ENCODE assay signal across 11 cellular contexts in the genomic region with DNA sequence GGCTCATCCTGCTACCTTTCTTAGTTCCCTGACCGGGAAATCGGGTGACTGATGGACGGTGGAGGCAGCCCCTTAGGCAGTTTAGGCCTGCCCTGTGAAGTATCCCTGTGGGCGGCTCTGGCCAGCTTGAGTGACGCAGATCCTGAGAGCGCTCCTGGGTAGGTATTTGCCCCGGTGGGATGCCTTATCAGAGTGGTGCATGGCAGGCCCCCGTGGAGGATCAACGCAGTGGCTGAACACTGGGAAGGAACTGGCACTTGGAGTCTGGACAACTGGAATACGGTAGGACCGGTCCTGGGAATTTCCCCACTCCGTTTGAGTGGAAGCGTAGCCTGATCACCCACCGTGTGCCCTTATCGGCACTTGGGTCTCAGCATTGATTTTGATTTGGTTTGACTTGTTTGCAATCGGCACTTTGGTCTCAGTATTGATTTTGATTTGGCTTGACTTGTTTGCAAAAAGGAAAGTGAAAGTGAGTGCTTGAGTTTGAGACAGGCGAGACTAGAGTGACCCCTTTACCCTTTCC. TPM values are rescaled to one million over a fixed set of nuclear protein-coding genes. Genes with fewer than 3 reads are reported as not detected.
DNase-seq lines count a peak whose midpoint lies in the region; ATAC-seq and TF ChIP-seq lines count a peak whose summit lies in the region.
"Had no signal": no experiment of that assay in that cellular context is flagged by ENCODE, and none has a peak within 500 bp of the region (broad histone marks: within the 10 kb centered on the region; RNA-seq: fewer than 3 reads in every experiment).

No MANE protein-coding gene starts in this region.

- H3K4me3 Mint-ChIP-seq in Calu3 (ENCODE audit: low read depth, unreplicated experiment), result peak overlapping the region; percentile 67
- H3K4me3 Mint-ChIP-seq: activated naive CD4-positive, alpha-beta T cell treated with anti-CD3 and anti-CD28 coated beads for 36 hours had no signal

- peak; percentile 25 for DNase-seq in Calu3
- no peak for DNase-seq in Panc1 (ENCODE audit: low read depth, low spot score)
- DNase-seq in fibroblast of lung (ENCODE audit: low read depth in 2 of 2), result no peak
- no peak for DNase-seq in gastrocnemius medialis
- no peak for DNase-seq in foreskin fibroblast
- DNase-seq: activated naive CD4-positive, alpha-beta T cell treated with anti-CD3 and anti-CD28 coated beads for 36 hours; Kasumi-1; mucosa of descending colon had no signal

- no peak overlapping the region for H3K9ac ChIP-seq in fibroblast of lung (ENCODE audit: insufficient read depth, low read length)

- H2AFZ ChIP-seq in fibroblast of lung (ENCODE audit: low read length), result peak overlapping the region; percentile 41

- CTCF ChIA-PET in Calu3 (lab: Charles Lee), result interaction anchor here (1.6 to 2.7 kb wide), 2 partner anchors 12 to 52 kb away, joined by 3 to 16 read pairs; no protein-coding TSS in a partner anchor
- CTCF ChIA-PET in Panc1 (lab: Charles Lee), result interaction anchor here (0.5 to 0.6 kb wide), 2 partner anchors 24 to 52 kb away, joined by 3 read pairs; no protein-coding TSS in a partner anchor

- no peak for TF ChIP-seq CTCF in Calu3 (IDR thresholded peaks at IDR 0.05; ENCODE audit: unreplicated experiment)
- TF ChIP-seq CTCF in Panc1 (IDR thresholded peaks at IDR 0.05), result no peak
- TF ChIP-seq CTCF in fibroblast of lung (conservative IDR thresholded peaks at IDR 0.05 in 1 of 2, IDR thresholded peaks at IDR 0.05 in 1 of 2; ENCODE audit: low read depth in 1 of 2, low read length in 2 of 2), result no peak
- no peak for TF ChIP-seq CTCF in gastrocnemius medialis (IDR thresholded peaks at IDR 0.05 in 4 of 5, conservative IDR thresholded peaks at IDR 0.05 in 1 of 5)
- TF ChIP-seq CTCF in foreskin fibroblast (IDR thresholded peaks at IDR 0.05; ENCODE audit: low read depth, low read length), result no peak

- H3K27ac ChIP-seq in Panc1 (ENCODE audit: low read length), result peak overlapping the region; percentile 21; the same call in 1 of the 2 replicates
- H3K27ac ChIP-seq in fibroblast of lung (ENCODE audit: insufficient read depth, low read length), result no peak overlapping the region
- no peak overlapping the region for H3K27ac ChIP-seq in gastrocnemius medialis

- H3K9me3 ChIP-seq in Panc1 (ENCODE audit: control insufficient read depth, insufficient read depth, low read depth, low read length) (peaks cover under 1% of the 10 kb centered on the region; the same call in 1 of the 2 replicates), fibroblast of lung (ENCODE audit: control insufficient read depth, insufficient read depth, low read depth, low read length) (no peaks in the 10 kb centered on the region), gastrocnemius medialis (no peaks in the 10 kb centered on the region)

- H3K27me3 ChIP-seq in Panc1 (ENCODE audit: control insufficient read depth, insufficient read depth, low read length), result no peaks in the 10 kb centered on the region
- H3K27me3 ChIP-seq in fibroblast of lung (ENCODE audit: control insufficient read depth, insufficient read depth, low read length), result no peaks in the 10 kb centered on the region
- H3K27me3 ChIP-seq in gastrocnemius medialis, result no peaks in the 10 kb centered on the region

- peak overlapping the region; percentile 59 for H3K4me2 ChIP-seq in fibroblast of lung (ENCODE audit: extremely low read depth, insufficient read depth, low read length)

- intact Hi-C loops in Calu3 (cut with micrococcal nuclease; ENCODE audit: unreplicated experiment), result loop anchor here (5.0 kb wide), 1 partner anchor 237 kb away; no protein-coding TSS in a partner anchor
- intact Hi-C loops in Panc1 (cut with micrococcal nuclease; ENCODE audit: unreplicated experiment), result no loop called here
- intact Hi-C loops in gastrocnemius medialis (cut with DNase I; ENCODE audit: low total_unique reads), result no loop called here

- H3K4me1 ChIP-seq in Panc1 (ENCODE audit: control insufficient read depth, insufficient read depth, low read length), result peaks cover 4% of the 10 kb centered on the region; the same call in 1 of the 2 replicates
- peaks cover 6% of the 10 kb centered on the region for H3K4me1 ChIP-seq in fibroblast of lung (ENCODE audit: control insufficient read depth, extremely low read depth, insufficient read depth, low read length)
- peaks cover 3 to 4% of the 10 kb centered on the region in 2 donors for H3K4me1 ChIP-seq in gastrocnemius medialis

- TF ChIP-seq POLR2A in gastrocnemius medialis (IDR thresholded peaks at IDR 0.05), result no peak

- TSS peak; percentile 69 for BruUV-seq in Calu3 (replicated peaks; lab: Mats Ljungman, UMichigan)
- BruUV-seq in Panc1 (replicated peaks; lab: Mats Ljungman, UMichigan), result no TSS peak

- no peaks in the 10 kb centered on the region for H3K79me2 ChIP-seq in fibroblast of lung (ENCODE audit: control insufficient read depth, insufficient read depth, low read length)

- H3K9me3 Mint-ChIP-seq in Calu3 (ENCODE audit: low read depth, unreplicated experiment), result peaks cover 3% of the 10 kb centered on the region

- peak overlapping the region; percentile 90 for H3K27ac Mint-ChIP-seq in Calu3 (ENCODE audit: unreplicated experiment)
- H3K27ac Mint-ChIP-seq: activated naive CD4-positive, alpha-beta T cell treated with anti-CD3 and anti-CD28 coated beads for 36 hours had no signal

- in situ Hi-C loops in Panc1 (cut with HindIII; ENCODE audit: low pct_unique_long_range_greater_than_20kb, low sequenced_read_pairs), result no loop called here
- in situ Hi-C loops in gastrocnemius medialis (cut with MboI; ENCODE audit: low sequenced_read_pairs in 4 of 4), result loop anchor here in 2 of 4 donors (10.0 kb wide), 1 partner anchor 240 kb away; no protein-coding TSS in a partner anchor

- no peak for ATAC-seq in Panc1
- ATAC-seq in gastrocnemius medialis, result no peak
- ATAC-seq in HG03354 (IDR thresholded peaks at IDR 0.05; ENCODE audit: poor library complexity, severe bottlenecking, unreplicated experiment), result no peak
- no peak for ATAC-seq in SK-N-SH treated with all-trans-retinoic acid at 6 μM for 48 hours
- ATAC-seq: mucosa of descending colon had no signal

- H3K27me3 Mint-ChIP-seq in Calu3 (ENCODE audit: unreplicated experiment), result no peaks in the 10 kb centered on the region

- H4K20me1 ChIP-seq in fibroblast of lung (ENCODE audit: control insufficient read depth, extremely low read depth, insufficient read depth, low read length), result no peaks in the 10 kb centered on the region

- H3K4me3 ChIP-seq in Panc1 (ENCODE audit: low read depth in 2 of 2, low read length in 2 of 2), result peak overlapping the region in 1 of 2 experiments; percentile 3; a peak in 2 of 4 replicates
- H3K4me3 ChIP-seq in fibroblast of lung (replicated peaks in 1 of 4; ENCODE audit: control extremely low read depth in 1 of 4, insufficient read depth in 1 of 4, low read depth in 3 of 4, low read length in 4 of 4), result no peak overlapping the region
- H3K4me3 ChIP-seq in gastrocnemius medialis, result peak overlapping the region; percentile 7 to 55 (median 21)
- H3K4me3 ChIP-seq in foreskin fibroblast (ENCODE audit: low read depth in 1 of 2, low read length in 2 of 2), result no peak overlapping the region
- H3K4me3 ChIP-seq: mucosa of descending colon, skin epidermis had no signal

- H3K36me3 Mint-ChIP-seq in Calu3 (ENCODE audit: insufficient read depth, unreplicated experiment), result peaks cover 18% of the 10 kb centered on the region

- H3K4me1 Mint-ChIP-seq in Calu3 (ENCODE audit: low read depth, unreplicated experiment), result peaks cover 15% of the 10 kb centered on the region

- POLR2A ChIA-PET in Panc1 (lab: Charles Lee), result no interaction called here

- H3K36me3 ChIP-seq in Panc1 (ENCODE audit: control insufficient read depth, insufficient read depth, low read length) (no peaks in the 10 kb centered on the region), fibroblast of lung (ENCODE audit: control insufficient read depth, insufficient read depth, low read length) (no peaks in the 10 kb centered on the region), gastrocnemius medialis (no peaks in the 10 kb centered on the region)

TF ChIP-seq in SK-N-SH treated with all-trans-retinoic acid at 6 μM for 48 hours, 23 proteins besides CTCF, POLR2A, EP300 and RAD21 (continues in another document):
- no peak for TF ChIP-seq ZNF565 (CRISPR knock-in tag; conservative IDR thresholded peaks at IDR 0.05; ENCODE audit: low read depth)
- TF ChIP-seq TOX (CRISPR knock-in tag; IDR thresholded peaks at IDR 0.05; ENCODE audit: borderline replicate concordance), result no peak
- TF ChIP-seq OSR1 (CRISPR knock-in tag; IDR thresholded peaks at IDR 0.05), result no peak
- TF ChIP-seq ZC3H10 (CRISPR knock-in tag; IDR thresholded peaks at IDR 0.05), result no peak
- no peak for TF ChIP-seq CSDC2 (CRISPR knock-in tag; IDR thresholded peaks at IDR 0.05)
- TF ChIP-seq SNAI2 (CRISPR knock-in tag; IDR thresholded peaks at IDR 0.05), result no peak
- no peak for TF ChIP-seq TCF4 (CRISPR knock-in tag; IDR thresholded peaks at IDR 0.05; ENCODE audit: borderline replicate concordance)
- TF ChIP-seq ZNF8 (CRISPR knock-in tag; IDR thresholded peaks at IDR 0.05), result no peak

RNA-seq across cellular contexts. Expression of a gene that starts 15.2 kb away (rescaled TPM):
- not detected in 2 replicates for total RNA-seq in Calu3 (2022)
- total RNA-seq in Panc1 (2021; ENCODE audit: unreplicated experiment), result not detected
- not detected for polyA plus RNA-seq in Panc1 (2012; ENCODE audit: insufficient read length)
- not detected in 2 replicates for total RNA-seq in fibroblast of lung
- polyA plus RNA-seq in fibroblast of lung, result not detected in 2 replicates
- polyA plus RNA-seq in fibroblast of lung (2012), result not detected in 2 replicates
- 0.12 TPM in 1 of 2 replicates, not detected in the other for polyA minus RNA-seq in fibroblast of lung (ENCODE audit: low replicate concordance)
- not detected for total RNA-seq in gastrocnemius medialis
- total RNA-seq: activated naive CD4-positive, alpha-beta T cell treated with anti-CD3 and anti-CD28 coated beads for 36 hours had no signal

RNA-seq across cellular contexts. Expression of a gene that starts 31.5 kb away (rescaled TPM):
- total RNA-seq in Calu3 (2022), result 0.33 and 0.37 TPM in 2 replicates
- 0.05 TPM for total RNA-seq in Panc1 (2021; ENCODE audit: unreplicated experiment)
- 0.04 TPM for polyA plus RNA-seq in Panc1 (2012; ENCODE audit: insufficient read length)
- total RNA-seq in fibroblast of lung, result 0.33 and 0.77 TPM in 2 replicates
- not detected in 2 replicates for polyA plus RNA-seq in fibroblast of lung
- polyA plus RNA-seq in fibroblast of lung (2012), result 0.02 TPM in 1 of 2 replicates, not detected in the other
- not detected in 2 replicates for polyA minus RNA-seq in fibroblast of lung (ENCODE audit: low replicate concordance)
- total RNA-seq in gastrocnemius medialis, result 1 to 10 TPM in 1 of 4 donors, under 1 TPM in 2, not detected in 1; 0.18 to 4.3 (median 0.19) TPM

RNA-seq across cellular contexts. Expression of a gene that starts 31.9 kb away (rescaled TPM):
- total RNA-seq in Calu3 (2022), result not detected in 2 replicates
- total RNA-seq in Panc1 (2021; ENCODE audit: unreplicated experiment), result not detected
- polyA plus RNA-seq in Panc1 (2012; ENCODE audit: insufficient read length), result not detected
- total RNA-seq in fibroblast of lung, result not detected in 2 replicates
- not detected in 2 replicates for polyA plus RNA-seq in fibroblast of lung
- polyA plus RNA-seq in fibroblast of lung (2012), result not detected in 2 replicates
- not detected in 2 replicates for polyA minus RNA-seq in fibroblast of lung (ENCODE audit: low replicate concordance)
- total RNA-seq in gastrocnemius medialis, result not detected

RNA-seq across cellular contexts. Expression of a gene that starts 35.0 kb away (rescaled TPM):
- not detected in 2 replicates for total RNA-seq in Calu3 (2022)
- total RNA-seq in Panc1 (2021; ENCODE audit: unreplicated experiment), result not detected
- polyA plus RNA-seq in Panc1 (2012; ENCODE audit: insufficient read length), result not detected
- total RNA-seq in fibroblast of lung, result not detected in 2 replicates
- polyA plus RNA-seq in fibroblast of lung, result not detected in 2 replicates
- polyA plus RNA-seq in fibroblast of lung (2012), result not detected in 2 replicates
- polyA minus RNA-seq in fibroblast of lung (ENCODE audit: low replicate concordance), result not detected in 2 replicates
- not detected for total RNA-seq in gastrocnemius medialis

Comparison
In these comparisons a context has a peak if more than half of its experiments do, and no peak if none do; other contexts are left out.
1. H3K4me3 ChIP-seq: peak in gastrocnemius medialis (4 of 4); none in fibroblast of lung (0 of 4) and foreskin fibroblast (0 of 2).